Comparison of ENCODE assay signal across 9 cellular contexts in genomic region chr6:50655848-50656453, GRCh38. TPM values are rescaled to one million over a fixed set of nuclear protein-coding genes. Genes with fewer than 3 reads are reported as not detected.
DNase-seq lines count a peak whose midpoint lies in the region; ATAC-seq and TF ChIP-seq lines count a peak whose summit lies in the region.
"Had no signal": no experiment of that assay in that cellular context is flagged by ENCODE, and none has a peak within 500 bp of the region (broad histone marks: within the 10 kb centered on the region; RNA-seq: fewer than 3 reads in every experiment).

No MANE protein-coding gene starts in this region.

- in situ Hi-C loops in G401 (cut with HindIII; ENCODE audit: low sequenced_read_pairs), result no loop called here

- H3K4me3 ChIP-seq in fibroblast of villous mesenchyme (ENCODE audit: low read depth, low read length), result no peak overlapping the region

- H3K27ac Mint-ChIP-seq in stimulated activated naive CD8-positive, alpha-beta T cell treated with anti-CD3 and anti-CD28 coated beads, Interleukin-15, amount 100 ng/mL, for 72 hours, result no peak overlapping the region
- H3K27ac Mint-ChIP-seq in activated CD4-positive, alpha-beta memory T cell treated with anti-CD3 and anti-CD28 coated beads, Interleukin-2, amount 10 ng/mL, durations not matched to agents 7 days and 5 days, result no peak overlapping the region

- POLR2A ChIA-PET in activated CD4-positive, alpha-beta memory T cell treated with anti-CD3 and anti-CD28 coated beads, Interleukin-2, amount 10 ng/mL, durations not matched to agents 7 days and 5 days (lab: Charles Lee), result no interaction called here

- no peaks in the 10 kb centered on the region for H3K4me1 Mint-ChIP-seq in stimulated activated naive CD8-positive, alpha-beta T cell treated with anti-CD3 and anti-CD28 coated beads, Interleukin-15, amount 100 ng/mL, for 72 hours
- no peaks in the 10 kb centered on the region for H3K4me1 Mint-ChIP-seq in activated CD4-positive, alpha-beta memory T cell treated with anti-CD3 and anti-CD28 coated beads, Interleukin-2, amount 10 ng/mL, durations not matched to agents 7 days and 5 days

- H3K36me3 Mint-ChIP-seq in activated CD4-positive, alpha-beta memory T cell treated with anti-CD3 and anti-CD28 coated beads, Interleukin-2, amount 10 ng/mL, durations not matched to agents 7 days and 5 days (ENCODE audit: low read depth), result no peaks in the 10 kb centered on the region

- ATAC-seq in GM21723 (IDR thresholded peaks at IDR 0.05; ENCODE audit: unreplicated experiment), result peak; percentile 65
- no peak for ATAC-seq in stimulated activated naive CD8-positive, alpha-beta T cell treated with anti-CD3 and anti-CD28 coated beads, Interleukin-15, amount 100 ng/mL, for 72 hours
- ATAC-seq in HG02610 (IDR thresholded peaks at IDR 0.05; ENCODE audit: unreplicated experiment), result no peak

- CTCF ChIA-PET in activated CD4-positive, alpha-beta memory T cell treated with anti-CD3 and anti-CD28 coated beads, Interleukin-2, amount 10 ng/mL, durations not matched to agents 7 days and 5 days (lab: Charles Lee), result no interaction called here

- peak; percentile 9 for DNase-seq in G401 (ENCODE audit: low spot score)
- peak; percentile 33 for DNase-seq in NCI-H748 treated with DMSO at 0.1 percent for 48 hours (lab: John Stamatoyannopoulos, UW)
- no peak for DNase-seq in fibroblast of villous mesenchyme (ENCODE audit: low read depth)
- no peak for DNase-seq in NCI-H1694 treated with DMSO at 0.1 percent for 48 hours (lab: John Stamatoyannopoulos, UW)
- DNase-seq in stimulated activated naive CD8-positive, alpha-beta T cell treated with anti-CD3 and anti-CD28 coated beads, Interleukin-15, amount 100 ng/mL, for 72 hours, result no peak
- DNase-seq in activated CD4-positive, alpha-beta memory T cell treated with anti-CD3 and anti-CD28 coated beads, Interleukin-2, amount 10 ng/mL, durations not matched to agents 7 days and 5 days, result no peak

- no peak overlapping the region for H3K4me3 Mint-ChIP-seq in stimulated activated naive CD8-positive, alpha-beta T cell treated with anti-CD3 and anti-CD28 coated beads, Interleukin-15, amount 100 ng/mL, for 72 hours
- H3K4me3 Mint-ChIP-seq in activated CD4-positive, alpha-beta memory T cell treated with anti-CD3 and anti-CD28 coated beads, Interleukin-2, amount 10 ng/mL, durations not matched to agents 7 days and 5 days, result no peak overlapping the region

- no peaks in the 10 kb centered on the region for H3K27me3 Mint-ChIP-seq in stimulated activated naive CD8-positive, alpha-beta T cell treated with anti-CD3 and anti-CD28 coated beads, Interleukin-15, amount 100 ng/mL, for 72 hours
- H3K27me3 Mint-ChIP-seq in activated CD4-positive, alpha-beta memory T cell treated with anti-CD3 and anti-CD28 coated beads, Interleukin-2, amount 10 ng/mL, durations not matched to agents 7 days and 5 days, result no peaks in the 10 kb centered on the region

- peak; percentile 40 for TF ChIP-seq CTCF in fibroblast of villous mesenchyme (IDR thresholded peaks at IDR 0.05; ENCODE audit: insufficient read depth, low read depth, low read length)

- H3K9me3 Mint-ChIP-seq in stimulated activated naive CD8-positive, alpha-beta T cell treated with anti-CD3 and anti-CD28 coated beads, Interleukin-15, amount 100 ng/mL, for 72 hours, result peaks cover 8 to 10% of the 10 kb centered on the region in 2 donors
- H3K9me3 Mint-ChIP-seq in activated CD4-positive, alpha-beta memory T cell treated with anti-CD3 and anti-CD28 coated beads, Interleukin-2, amount 10 ng/mL, durations not matched to agents 7 days and 5 days, result peaks cover 2% of the 10 kb centered on the region

RNA-seq across cellular contexts. Expression of gene TFAP2D, which starts 57.4 kb away (rescaled TPM):
- total RNA-seq in G401 (2014; rRNA removed; shearing (Covaris generic)), result not detected in 2 replicates
- not detected in 2 replicates for total RNA-seq in fibroblast of villous mesenchyme
- not detected for total RNA-seq in activated CD4-positive, alpha-beta memory T cell treated with anti-CD3 and anti-CD28 coated beads, Interleukin-2, amount 10 ng/mL, durations not matched to agents 7 days and 5 days
- total RNA-seq: LHCN-M2 had no signal

Comparison
In these comparisons a context has a peak if more than half of its experiments do, and no peak if none do; other contexts are left out.
1. DNase-seq: peak in G401 (single experiment) and NCI-H748 treated with DMSO at 0.1 percent for 48 hours (single experiment); none in fibroblast of villous mesenchyme (single experiment), NCI-H1694 treated with DMSO at 0.1 percent for 48 hours (single experiment), stimulated activated naive CD8-positive, alpha-beta T cell treated with anti-CD3 and anti-CD28 coated beads, Interleukin-15, amount 100 ng/mL, for 72 hours (0 of 2) and activated CD4-positive, alpha-beta memory T cell treated with anti-CD3 and anti-CD28 coated beads, Interleukin-2, amount 10 ng/mL, durations not matched to agents 7 days and 5 days (single experiment).